In the genomic region with DNA sequence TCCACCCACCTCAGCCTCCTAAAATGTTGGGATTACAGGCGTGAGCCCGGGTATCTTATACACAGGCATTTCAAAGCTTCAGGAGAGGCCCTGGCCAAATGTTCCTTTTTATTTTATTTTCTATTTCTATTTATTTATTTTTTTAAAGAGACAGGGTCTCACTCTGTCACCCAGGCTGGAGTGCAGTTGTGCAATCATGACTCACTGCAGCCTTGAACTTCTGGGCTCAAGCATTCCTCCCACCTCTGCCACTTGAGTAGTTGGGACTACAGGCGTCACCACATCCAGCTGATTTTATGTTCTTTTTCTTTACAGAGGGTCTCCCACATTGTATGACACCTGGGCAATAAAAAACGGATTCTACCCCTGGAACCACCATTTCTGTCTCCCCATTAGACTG, we compare ENCODE assay signal across 24 cellular contexts.
A peak's percentile ranks its signal among the peaks of the same experiment; 100 is the strongest.
DNase-seq lines count a peak whose midpoint lies in the region; ATAC-seq, FAIRE-seq and TF ChIP-seq lines count a peak whose summit lies in the region.
"Had no signal": no experiment of that assay in that cellular context is flagged by ENCODE, and none has a peak within 500 bp of the region (broad histone marks: within the 10 kb centered on the region; RNA-seq: fewer than 3 reads in every experiment).

No MANE protein-coding gene starts in this region.

- H3K79me2 ChIP-seq in astrocyte (ENCODE audit: insufficient read depth, low read length) = no peaks in the 10 kb centered on the region

- H3K27ac ChIP-seq in astrocyte (ENCODE audit: low read depth, low read length) (no peak overlapping the region), right atrium auricular region (peak overlapping the region; percentile 42 to 73), upper lobe of left lung (peak overlapping the region; percentile 69 to 89 (median 80))
- H3K27ac ChIP-seq: dorsolateral prefrontal cortex had no signal

- WGBS in upper lobe of left lung, 2 donors = 71 to 74% methylated on average over 4 of the region's 4 CpGs

- no peak overlapping the region for H3K4me2 ChIP-seq in astrocyte (ENCODE audit: low read length)

- peak; percentile 2 for DNase-seq in activated effector memory CD4-positive, alpha-beta T cell treated with anti-CD3 and anti-CD28 coated beads, Interleukin-2, amount 50 U/mL, for 16 hours
- no peak for DNase-seq in activated effector memory CD4-positive, alpha-beta T cell treated with Interleukin-2 at 50 U/mL for 16 hours
- peak; percentile 44 for DNase-seq in astrocyte (ENCODE audit: low read depth)
- peak; percentile 83 for DNase-seq in right atrium auricular region (ENCODE audit: low spot score)
- no peak for DNase-seq in upper lobe of left lung
- no peak for DNase-seq in activated naive CD8-positive, alpha-beta T cell treated with anti-CD3 and anti-CD28 coated beads for 36 hours
- no peak for DNase-seq in CD14-positive monocyte (ENCODE audit: low spot score)
- DNase-seq: 8988T; activated B cell treated with CpG ODN at 0.5 μM for 24 hours; activated CD8-positive, alpha-beta T cell treated with anti-CD3 and anti-CD28 coated beads, Interleukin-2, amount 10 ng/mL, durations not matched to agents 7 days and 5 days; activated T-cell treated with anti-CD3 and anti-CD28 coated beads, Interleukin-2, amount 50 U/mL, for 72 hours; C1 segment of cervical spinal cord; dorsolateral prefrontal cortex; erythroblast; natural killer cell; NCI-H2029; NCI-H526 treated with DMSO at 0.1 percent for 48 hours; SHP77; stimulated activated CD8-positive, alpha-beta memory T cell treated with anti-CD3 and anti-CD28 coated beads, Interleukin-4, amount 100 ng/mL, for 48 hours; T-helper 2 cell had no signal

- H3K27ac Mint-ChIP-seq in astrocyte (ENCODE audit: unreplicated experiment) (no peak overlapping the region), CD14-positive monocyte (no peak overlapping the region)
- no peak overlapping the region for H3K27ac Mint-ChIP-seq in activated naive CD8-positive, alpha-beta T cell treated with anti-CD3 and anti-CD28 coated beads for 36 hours
- H3K27ac Mint-ChIP-seq: activated B cell treated with CpG ODN at 0.5 μM for 24 hours; activated CD8-positive, alpha-beta T cell treated with anti-CD3 and anti-CD28 coated beads, Interleukin-2, amount 10 ng/mL, durations not matched to agents 7 days and 5 days; activated naive CD8-positive, alpha-beta T cell; activated T-cell treated with anti-CD3 and anti-CD28 coated beads, Interleukin-2, amount 50 U/mL, for 72 hours; natural killer cell had no signal

- ATAC-seq in upper lobe of left lung (ENCODE audit: low FRiP score in 2 of 2) = no peak
- ATAC-seq in GM21360 (IDR thresholded peaks at IDR 0.05; ENCODE audit: unreplicated experiment) = no peak
- ATAC-seq: activated CD8-positive, alpha-beta T cell treated with anti-CD3 and anti-CD28 coated beads, Interleukin-2, amount 10 ng/mL, durations not matched to agents 7 days and 5 days; activated T-cell treated with anti-CD3 and anti-CD28 coated beads, Interleukin-2, amount 50 U/mL, for 72 hours; natural killer cell had no signal

- H3K9me3 ChIP-seq in astrocyte (ENCODE audit: insufficient read depth, low read depth, low read length) (no peaks in the 10 kb centered on the region), right atrium auricular region (peaks cover 0 to 4% of the 10 kb centered on the region in 2 donors), upper lobe of left lung (no peaks in the 10 kb centered on the region)

- no peak overlapping the region for H3K4me3 Mint-ChIP-seq in astrocyte (ENCODE audit: unreplicated experiment)
- H3K4me3 Mint-ChIP-seq in activated naive CD8-positive, alpha-beta T cell treated with anti-CD3 and anti-CD28 coated beads for 36 hours = no peak overlapping the region
- H3K4me3 Mint-ChIP-seq in CD14-positive monocyte = no peak overlapping the region
- H3K4me3 Mint-ChIP-seq: activated B cell treated with CpG ODN at 0.5 μM for 24 hours; activated CD8-positive, alpha-beta T cell treated with anti-CD3 and anti-CD28 coated beads, Interleukin-2, amount 10 ng/mL, durations not matched to agents 7 days and 5 days; activated naive CD8-positive, alpha-beta T cell; activated T-cell treated with anti-CD3 and anti-CD28 coated beads, Interleukin-2, amount 50 U/mL, for 72 hours; natural killer cell had no signal

- TF ChIP-seq EP300 in upper lobe of left lung (IDR thresholded peaks at IDR 0.05) = no peak

- H3K4me3 ChIP-seq in astrocyte (ENCODE audit: insufficient read depth, low read depth, low read length) = no peak overlapping the region
- H3K4me3 ChIP-seq in right atrium auricular region = no peak overlapping the region
- no peak overlapping the region for H3K4me3 ChIP-seq in upper lobe of left lung
- H3K4me3 ChIP-seq: dorsolateral prefrontal cortex, heart left ventricle, skin epidermis had no signal

- no peak overlapping the region for H3K9ac ChIP-seq in astrocyte (ENCODE audit: low read length)

- H3K36me3 Mint-ChIP-seq in astrocyte (ENCODE audit: low read depth, unreplicated experiment) (peaks cover 3% of the 10 kb centered on the region), CD14-positive monocyte (no peaks in the 10 kb centered on the region)
- no peaks in the 10 kb centered on the region for H3K36me3 Mint-ChIP-seq in activated naive CD8-positive, alpha-beta T cell treated with anti-CD3 and anti-CD28 coated beads for 36 hours
- H3K36me3 Mint-ChIP-seq: activated naive CD8-positive, alpha-beta T cell; natural killer cell had no signal

- no peaks in the 10 kb centered on the region for H3K9me3 Mint-ChIP-seq in astrocyte (ENCODE audit: unreplicated experiment)
- H3K9me3 Mint-ChIP-seq in activated naive CD8-positive, alpha-beta T cell treated with anti-CD3 and anti-CD28 coated beads for 36 hours = no peaks in the 10 kb centered on the region
- H3K9me3 Mint-ChIP-seq in CD14-positive monocyte = peaks cover 0 to 1% (median 0%) of the 10 kb centered on the region in 7 donors
- H3K9me3 Mint-ChIP-seq: activated B cell treated with CpG ODN at 0.5 μM for 24 hours; activated T-cell treated with anti-CD3 and anti-CD28 coated beads, Interleukin-2, amount 50 U/mL, for 72 hours; natural killer cell had no signal

- no peaks in the 10 kb centered on the region for H3K36me3 ChIP-seq in astrocyte (ENCODE audit: insufficient read depth, low read length)
- no peaks in the 10 kb centered on the region for H3K36me3 ChIP-seq in right atrium auricular region
- no peaks in the 10 kb centered on the region for H3K36me3 ChIP-seq in upper lobe of left lung
- H3K36me3 ChIP-seq: heart left ventricle had no signal

- H2AFZ ChIP-seq in astrocyte (ENCODE audit: low read depth, low read length) = no peak overlapping the region

- H3K27me3 Mint-ChIP-seq in astrocyte (ENCODE audit: low read depth, unreplicated experiment) = peaks cover 28% of the 10 kb centered on the region
- peaks cover 20% of the 10 kb centered on the region for H3K27me3 Mint-ChIP-seq in activated naive CD8-positive, alpha-beta T cell treated with anti-CD3 and anti-CD28 coated beads for 36 hours
- peaks cover 3 to 11% (median 6%) of the 10 kb centered on the region in 3 donors for H3K27me3 Mint-ChIP-seq in CD14-positive monocyte (ENCODE audit: low read depth in 3 of 3)

- no peak for TF ChIP-seq POLR2A in upper lobe of left lung (IDR thresholded peaks at IDR 0.05)

- H4K20me1 ChIP-seq in astrocyte (ENCODE audit: insufficient read depth, low read length) = no peaks in the 10 kb centered on the region

- H3K4me1 ChIP-seq in astrocyte (ENCODE audit: insufficient read depth, low read length) (no peaks in the 10 kb centered on the region), right atrium auricular region (peaks cover 0 to 35% of the 10 kb centered on the region in 2 donors), upper lobe of left lung (peaks cover 26 to 33% (median 31%) of the 10 kb centered on the region in 4 donors)

- TF ChIP-seq CTCF in astrocyte (IDR thresholded peaks at IDR 0.05; ENCODE audit: insufficient read depth, low read depth, low read length) (no peak), right atrium auricular region (IDR thresholded peaks at IDR 0.05) (no peak), upper lobe of left lung (IDR thresholded peaks at IDR 0.05) (no peak), CD14-positive monocyte (IDR thresholded peaks at IDR 0.05) (no peak)

- H3K4me1 Mint-ChIP-seq in astrocyte (ENCODE audit: low read depth, unreplicated experiment) (no peaks in the 10 kb centered on the region), CD14-positive monocyte (no peaks in the 10 kb centered on the region)
- H3K4me1 Mint-ChIP-seq in activated naive CD8-positive, alpha-beta T cell treated with anti-CD3 and anti-CD28 coated beads for 36 hours = no peaks in the 10 kb centered on the region
- H3K4me1 Mint-ChIP-seq: activated B cell treated with CpG ODN at 0.5 μM for 24 hours, natural killer cell had no signal

- H3K27me3 ChIP-seq in astrocyte (ENCODE audit: insufficient read depth, low read length) (peaks cover 11% of the 10 kb centered on the region), right atrium auricular region (no peaks in the 10 kb centered on the region), upper lobe of left lung (no peaks in the 10 kb centered on the region)
- H3K27me3 ChIP-seq: dorsolateral prefrontal cortex, heart left ventricle had no signal

- intact Hi-C loops in CD14-positive monocyte (cut with micrococcal nuclease) = no loop called here

- no peak for FAIRE-seq in astrocyte (lab: Jason Lieb, UNC)

Comparison
In these comparisons a context has a peak if more than half of its experiments do, and no peak if none do; other contexts are left out.
1. DNase-seq: peak in activated effector memory CD4-positive, alpha-beta T cell treated with anti-CD3 and anti-CD28 coated beads, Interleukin-2, amount 50 U/mL, for 16 hours (single experiment), astrocyte (single experiment) and right atrium auricular region (single experiment); none in activated effector memory CD4-positive, alpha-beta T cell treated with Interleukin-2 at 50 U/mL for 16 hours (single experiment), upper lobe of left lung (0 of 2), activated naive CD8-positive, alpha-beta T cell treated with anti-CD3 and anti-CD28 coated beads for 36 hours (single experiment) and CD14-positive monocyte (single experiment).